Comparison of ENCODE assay signal across 1 cellular context in the genomic region with DNA sequence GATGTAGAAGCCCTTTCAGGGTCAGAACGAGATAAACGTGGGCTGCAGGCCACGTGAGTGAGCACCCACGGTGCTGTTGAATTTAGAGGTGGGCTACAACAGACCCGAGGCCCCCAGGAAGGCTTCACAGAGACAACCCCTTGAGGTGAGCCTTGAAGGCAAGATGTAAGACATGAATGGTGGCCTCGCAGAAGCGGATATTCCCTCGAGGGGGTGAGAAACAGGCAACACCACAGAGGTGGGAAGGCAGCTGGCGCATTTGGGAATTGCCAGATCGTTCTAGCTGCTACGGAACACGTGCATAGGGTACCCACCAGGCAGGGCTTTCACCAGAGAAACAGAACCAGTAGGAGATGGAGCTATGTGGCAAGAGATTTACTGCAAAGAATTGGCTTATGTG.
TF ChIP-seq lines count a peak whose summit lies in the region.

No MANE protein-coding gene starts in this region.

TF ChIP-seq in WTC11, 78 proteins besides CTCF, POLR2A, EP300 and RAD21 (continued from another document):
- TF ChIP-seq, protein P1, sequence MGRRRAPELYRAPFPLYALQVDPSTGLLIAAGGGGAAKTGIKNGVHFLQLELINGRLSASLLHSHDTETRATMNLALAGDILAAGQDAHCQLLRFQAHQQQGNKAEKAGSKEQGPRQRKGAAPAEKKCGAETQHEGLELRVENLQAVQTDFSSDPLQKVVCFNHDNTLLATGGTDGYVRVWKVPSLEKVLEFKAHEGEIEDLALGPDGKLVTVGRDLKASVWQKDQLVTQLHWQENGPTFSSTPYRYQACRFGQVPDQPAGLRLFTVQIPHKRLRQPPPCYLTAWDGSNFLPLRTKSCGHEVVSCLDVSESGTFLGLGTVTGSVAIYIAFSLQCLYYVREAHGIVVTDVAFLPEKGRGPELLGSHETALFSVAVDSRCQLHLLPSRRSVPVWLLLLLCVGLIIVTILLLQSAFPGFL (CRISPR knock-in tag; IDR thresholded peaks at IDR 0.05; ENCODE audit: borderline replicate concordance) = no peak
- TF ChIP-seq KAT7 (CRISPR knock-in tag; IDR thresholded peaks at IDR 0.05; ENCODE audit: borderline replicate concordance) (no peak), ZNF396 (CRISPR knock-in tag; IDR thresholded peaks at IDR 0.05; ENCODE audit: borderline replicate concordance) (no peak), FOXK1 (CRISPR knock-in tag; IDR thresholded peaks at IDR 0.05) (no peak), RORB (CRISPR knock-in tag; IDR thresholded peaks at IDR 0.05) (no peak), RELA (CRISPR knock-in tag; IDR thresholded peaks at IDR 0.05; ENCODE audit: borderline replicate concordance) (no peak)
- TF ChIP-seq, protein P2, sequence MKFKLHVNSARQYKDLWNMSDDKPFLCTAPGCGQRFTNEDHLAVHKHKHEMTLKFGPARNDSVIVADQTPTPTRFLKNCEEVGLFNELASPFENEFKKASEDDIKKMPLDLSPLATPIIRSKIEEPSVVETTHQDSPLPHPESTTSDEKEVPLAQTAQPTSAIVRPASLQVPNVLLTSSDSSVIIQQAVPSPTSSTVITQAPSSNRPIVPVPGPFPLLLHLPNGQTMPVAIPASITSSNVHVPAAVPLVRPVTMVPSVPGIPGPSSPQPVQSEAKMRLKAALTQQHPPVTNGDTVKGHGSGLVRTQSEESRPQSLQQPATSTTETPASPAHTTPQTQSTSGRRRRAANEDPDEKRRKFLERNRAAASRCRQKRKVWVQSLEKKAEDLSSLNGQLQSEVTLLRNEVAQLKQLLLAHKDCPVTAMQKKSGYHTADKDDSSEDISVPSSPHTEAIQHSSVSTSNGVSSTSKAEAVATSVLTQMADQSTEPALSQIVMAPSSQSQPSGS (CRISPR knock-in tag; IDR thresholded peaks at IDR 0.05; ENCODE audit: borderline replicate concordance, low read depth) = no peak
- TF ChIP-seq, protein P3, sequence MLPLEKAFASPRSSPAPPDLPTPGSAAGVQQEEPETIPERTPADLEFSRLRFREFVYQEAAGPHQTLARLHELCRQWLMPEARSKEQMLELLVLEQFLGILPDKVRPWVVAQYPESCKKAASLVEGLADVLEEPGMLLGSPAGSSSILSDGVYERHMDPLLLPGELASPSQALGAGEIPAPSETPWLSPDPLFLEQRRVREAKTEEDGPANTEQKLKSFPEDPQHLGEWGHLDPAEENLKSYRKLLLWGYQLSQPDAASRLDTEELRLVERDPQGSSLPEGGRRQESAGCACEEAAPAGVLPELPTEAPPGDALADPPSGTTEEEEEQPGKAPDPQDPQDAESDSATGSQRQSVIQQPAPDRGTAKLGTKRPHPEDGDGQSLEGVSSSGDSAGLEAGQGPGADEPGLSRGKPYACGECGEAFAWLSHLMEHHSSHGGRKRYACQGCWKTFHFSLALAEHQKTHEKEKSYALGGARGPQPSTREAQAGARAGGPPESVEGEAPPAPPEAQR (CRISPR knock-in tag; IDR thresholded peaks at IDR 0.05) = no peak
- TF ChIP-seq, protein P4, sequence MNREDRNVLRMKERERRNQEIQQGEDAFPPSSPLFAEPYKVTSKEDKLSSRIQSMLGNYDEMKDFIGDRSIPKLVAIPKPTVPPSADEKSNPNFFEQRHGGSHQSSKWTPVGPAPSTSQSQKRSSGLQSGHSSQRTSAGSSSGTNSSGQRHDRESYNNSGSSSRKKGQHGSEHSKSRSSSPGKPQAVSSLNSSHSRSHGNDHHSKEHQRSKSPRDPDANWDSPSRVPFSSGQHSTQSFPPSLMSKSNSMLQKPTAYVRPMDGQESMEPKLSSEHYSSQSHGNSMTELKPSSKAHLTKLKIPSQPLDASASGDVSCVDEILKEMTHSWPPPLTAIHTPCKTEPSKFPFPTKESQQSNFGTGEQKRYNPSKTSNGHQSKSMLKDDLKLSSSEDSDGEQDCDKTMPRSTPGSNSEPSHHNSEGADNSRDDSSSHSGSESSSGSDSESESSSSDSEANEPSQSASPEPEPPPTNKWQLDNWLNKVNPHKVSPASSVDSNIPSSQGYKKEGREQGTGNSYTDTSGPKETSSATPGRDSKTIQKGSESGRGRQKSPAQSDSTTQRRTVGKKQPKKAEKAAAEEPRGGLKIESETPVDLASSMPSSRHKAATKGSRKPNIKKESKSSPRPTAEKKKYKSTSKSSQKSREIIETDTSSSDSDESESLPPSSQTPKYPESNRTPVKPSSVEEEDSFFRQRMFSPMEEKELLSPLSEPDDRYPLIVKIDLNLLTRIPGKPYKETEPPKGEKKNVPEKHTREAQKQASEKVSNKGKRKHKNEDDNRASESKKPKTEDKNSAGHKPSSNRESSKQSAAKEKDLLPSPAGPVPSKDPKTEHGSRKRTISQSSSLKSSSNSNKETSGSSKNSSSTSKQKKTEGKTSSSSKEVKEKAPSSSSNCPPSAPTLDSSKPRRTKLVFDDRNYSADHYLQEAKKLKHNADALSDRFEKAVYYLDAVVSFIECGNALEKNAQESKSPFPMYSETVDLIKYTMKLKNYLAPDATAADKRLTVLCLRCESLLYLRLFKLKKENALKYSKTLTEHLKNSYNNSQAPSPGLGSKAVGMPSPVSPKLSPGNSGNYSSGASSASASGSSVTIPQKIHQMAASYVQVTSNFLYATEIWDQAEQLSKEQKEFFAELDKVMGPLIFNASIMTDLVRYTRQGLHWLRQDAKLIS (CRISPR knock-in tag; IDR thresholded peaks at IDR 0.05; ENCODE audit: borderline replicate concordance) = no peak
